ENCODE assay signal across 9 cellular contexts in genomic region chr18:50307738-50308470, GRCh38. TPM values are rescaled to one million over a fixed set of nuclear protein-coding genes. Genes with fewer than 3 reads are reported as not detected.
DNase-seq lines count a peak whose midpoint lies in the region; ATAC-seq and TF ChIP-seq lines count a peak whose summit lies in the region.
"Had no signal": no experiment of that assay in that cellular context is flagged by ENCODE, and none has a peak within 500 bp of the region (broad histone marks: within the 10 kb centered on the region; RNA-seq: fewer than 3 reads in every experiment).

No MANE protein-coding gene starts in this region.

- peaks cover 13% of the 10 kb centered on the region for H3K4me1 Mint-ChIP-seq in activated CD4-positive, alpha-beta T cell treated with anti-CD3 and anti-CD28 coated beads, Interleukin-2, amount 10 ng/mL, durations not matched to agents 24 days and 14 days
- H3K4me1 Mint-ChIP-seq in dendritic cell treated with granulocyte-macrophage colony-stimulating factor and Interleukin-4, amounts not matched to agents 40 ng/mL and 50 ng/mL, for 4 days (ENCODE audit: low read depth), result peaks cover 28% of the 10 kb centered on the region

- ATAC-seq in GM19324 (IDR thresholded peaks at IDR 0.05; ENCODE audit: low FRiP score, unreplicated experiment) (peak; percentile 95), HG03460 (IDR thresholded peaks at IDR 0.05; ENCODE audit: unreplicated experiment) (peak; percentile 87), left lung (peak; percentile 99)
- ATAC-seq: HCT116 had no signal

- no peak for TF ChIP-seq CTCF in left lung (IDR thresholded peaks at IDR 0.05)

- DNase-seq in AML-193 (lab: John Stamatoyannopoulos, UW) (peak; percentile 99), NCI-H524 (lab: John Stamatoyannopoulos, UW) (peak; percentile 75 to 89), left lung (peak; percentile 92 to 94)
- DNase-seq in activated CD4-positive, alpha-beta T cell treated with anti-CD3 and anti-CD28 coated beads, Interleukin-2, amount 10 ng/mL, durations not matched to agents 24 days and 14 days, result peak; percentile 97
- peak; percentile 91 to 92 for DNase-seq in stimulated activated CD4-positive, alpha-beta T cell treated with anti-CD3 and anti-CD28 coated beads, Interleukin-2, amount 100 ng/mL, for 24 hours

- peak overlapping the region; percentile 95 for H3K4me3 Mint-ChIP-seq in activated CD4-positive, alpha-beta T cell treated with anti-CD3 and anti-CD28 coated beads, Interleukin-2, amount 10 ng/mL, durations not matched to agents 24 days and 14 days
- H3K4me3 Mint-ChIP-seq in dendritic cell treated with granulocyte-macrophage colony-stimulating factor and Interleukin-4, amounts not matched to agents 40 ng/mL and 50 ng/mL, for 4 days, result peak overlapping the region; percentile 87

- peaks cover 6 to 14% of the 10 kb centered on the region in 2 donors for H3K4me1 ChIP-seq in left lung

- H3K36me3 ChIP-seq in left lung, result no peaks in the 10 kb centered on the region

- H3K27me3 Mint-ChIP-seq in activated CD4-positive, alpha-beta T cell treated with anti-CD3 and anti-CD28 coated beads, Interleukin-2, amount 10 ng/mL, durations not matched to agents 24 days and 14 days, result peaks cover 25% of the 10 kb centered on the region
- peaks cover 9% of the 10 kb centered on the region for H3K27me3 Mint-ChIP-seq in dendritic cell treated with granulocyte-macrophage colony-stimulating factor and Interleukin-4, amounts not matched to agents 40 ng/mL and 50 ng/mL, for 4 days

- H3K36me3 Mint-ChIP-seq in activated CD4-positive, alpha-beta T cell treated with anti-CD3 and anti-CD28 coated beads, Interleukin-2, amount 10 ng/mL, durations not matched to agents 24 days and 14 days (ENCODE audit: low read depth), result peaks cover 6% of the 10 kb centered on the region
- no peaks in the 10 kb centered on the region for H3K36me3 Mint-ChIP-seq in dendritic cell treated with granulocyte-macrophage colony-stimulating factor and Interleukin-4, amounts not matched to agents 40 ng/mL and 50 ng/mL, for 4 days (ENCODE audit: low read depth)

- peaks cover 12 to 80% of the 10 kb centered on the region in 2 donors for H3K27me3 ChIP-seq in left lung

- H3K27ac ChIP-seq in left lung, result peak overlapping the region in 1 of 2 donors; percentile 69

- peak overlapping the region; percentile 26 to 40 for H3K4me3 ChIP-seq in left lung

- H3K27ac Mint-ChIP-seq in activated CD4-positive, alpha-beta T cell treated with anti-CD3 and anti-CD28 coated beads, Interleukin-2, amount 10 ng/mL, durations not matched to agents 24 days and 14 days, result peak overlapping the region; percentile 86
- peak overlapping the region; percentile 75 for H3K27ac Mint-ChIP-seq in dendritic cell treated with granulocyte-macrophage colony-stimulating factor and Interleukin-4, amounts not matched to agents 40 ng/mL and 50 ng/mL, for 4 days

- peaks cover 8% of the 10 kb centered on the region for H3K9me3 Mint-ChIP-seq in activated CD4-positive, alpha-beta T cell treated with anti-CD3 and anti-CD28 coated beads, Interleukin-2, amount 10 ng/mL, durations not matched to agents 24 days and 14 days
- H3K9me3 Mint-ChIP-seq in dendritic cell treated with granulocyte-macrophage colony-stimulating factor and Interleukin-4, amounts not matched to agents 40 ng/mL and 50 ng/mL, for 4 days, result no peaks in the 10 kb centered on the region

- H3K9me3 ChIP-seq in left lung, result no peaks in the 10 kb centered on the region

- intact Hi-C loops in activated CD4-positive, alpha-beta T cell treated with anti-CD3 and anti-CD28 coated beads, Interleukin-2, amount 10 ng/mL, durations not matched to agents 24 days and 14 days (cut with micrococcal nuclease), result loop anchor here (1.0 to 2.0 kb wide), 3 partner anchors 20 to 67 kb away; partner anchors contain the start of genes MBD1 and SKA1
- intact Hi-C loops in dendritic cell treated with granulocyte-macrophage colony-stimulating factor and Interleukin-4, amounts not matched to agents 40 ng/mL and 50 ng/mL, for 4 days (cut with micrococcal nuclease), result loop anchor here (1.0 kb wide), 1 partner anchor 10 kb away; no protein-coding TSS in a partner anchor
- intact Hi-C loops in left lung (cut with DNase I), result no loop called here

RNA-seq across cellular contexts. Expression of gene CXXC1, which starts 20.4 kb away (rescaled TPM):
- 102 and 105 TPM in 2 replicates for total RNA-seq in activated CD4-positive, alpha-beta T cell treated with anti-CD3 and anti-CD28 coated beads, Interleukin-2, amount 10 ng/mL, durations not matched to agents 24 days and 14 days
- 10 to 100 TPM; 57.4 to 73.6 TPM for total RNA-seq in left lung

RNA-seq across cellular contexts. Expression of gene MBD1, which starts 26.6 kb away (rescaled TPM):
- total RNA-seq in activated CD4-positive, alpha-beta T cell treated with anti-CD3 and anti-CD28 coated beads, Interleukin-2, amount 10 ng/mL, durations not matched to agents 24 days and 14 days, result 91.7 and 93.3 TPM in 2 replicates
- total RNA-seq in left lung, result 10 to 100 TPM; 51.9 to 64.9 TPM

RNA-seq across cellular contexts. Expression of gene CFAP53, which starts 41.6 kb away (rescaled TPM):
- 0.38 and 0.63 TPM in 2 replicates for total RNA-seq in activated CD4-positive, alpha-beta T cell treated with anti-CD3 and anti-CD28 coated beads, Interleukin-2, amount 10 ng/mL, durations not matched to agents 24 days and 14 days
- 1 to 10 TPM in 1 of 2 donors, under 1 TPM in 1; 0.20 to 2.3 TPM for total RNA-seq in left lung

Comparison
In these comparisons a context has a peak if more than half of its experiments do, and no peak if none do; other contexts are left out.
1. intact Hi-C loops: an anchor here in activated CD4-positive, alpha-beta T cell treated with anti-CD3 and anti-CD28 coated beads, Interleukin-2, amount 10 ng/mL, durations not matched to agents 24 days and 14 days (1.0 to 2.0 kb wide) and dendritic cell treated with granulocyte-macrophage colony-stimulating factor and Interleukin-4, amounts not matched to agents 40 ng/mL and 50 ng/mL, for 4 days (1.0 kb wide); none called in left lung.